ENCODE assay signal across 8 cellular contexts in genomic region chr20:31738729-31739549, GRCh38. TPM values are rescaled to one million over a fixed set of nuclear protein-coding genes. Genes with fewer than 3 reads are reported as not detected.
DNase-seq lines count a peak whose midpoint lies in the region; ATAC-seq and TF ChIP-seq lines count a peak whose summit lies in the region.

TPX2 (plus strand) TSS chr20:31739290; CDS start chr20:31757477, 18,187 bp downstream.

- H3F3A ChIP-seq in PC-9 (ENCODE audit: insufficient read depth, low read depth): peaks cover 6% of the 10 kb centered on the region; the same call in 1 of the 2 replicates

- H4K20me1 ChIP-seq in DND-41 (ENCODE audit: insufficient read depth, low read length): peaks cover 12% of the 10 kb centered on the region; the same call in 1 of the 2 replicates
- no peaks in the 10 kb centered on the region; the same call in 1 of the 2 replicates for H4K20me1 ChIP-seq in PC-9 (ENCODE audit: insufficient read depth)

- H3K4me1 ChIP-seq in DND-41 (ENCODE audit: insufficient read depth, low read length): peaks cover 50% of the 10 kb centered on the region
- peaks cover 19% of the 10 kb centered on the region for H3K4me1 ChIP-seq in PC-9 (replicated peaks; ENCODE audit: insufficient read depth)
- peaks cover 4% of the 10 kb centered on the region for H3K4me1 ChIP-seq in muscle layer of colon (ENCODE audit: insufficient read depth, low read length)

- H3K27me3 ChIP-seq in DND-41 (ENCODE audit: insufficient read depth, low read length, poor library complexity): no peaks in the 10 kb centered on the region
- no peaks in the 10 kb centered on the region for H3K27me3 ChIP-seq in PC-9 (ENCODE audit: insufficient read depth, low read depth)
- H3K27me3 ChIP-seq in muscle layer of colon (ENCODE audit: control insufficient read depth in 1 of 2, insufficient read depth in 2 of 2, low read length in 2 of 2): no peaks in the 10 kb centered on the region

- peak within 1 kb of the TSS; percentile 51 to 73 for H3K4me3 ChIP-seq in DND-41 (ENCODE audit: low read depth in 1 of 2, low read length in 2 of 2)
- peak within 1 kb of the TSS; percentile 77 for H3K4me3 ChIP-seq in PC-9
- H3K4me3 ChIP-seq in muscle layer of colon (ENCODE audit: low read depth in 1 of 2, low read length in 2 of 2): peak within 1 kb of the TSS; percentile 70 to 71

- intact Hi-C loops in PC-9 (cut with micrococcal nuclease; ENCODE audit: unreplicated experiment): no loop called here

- POLR2A ChIA-PET in PC-9 (lab: Charles Lee; ENCODE audit: unreplicated experiment): interaction anchor here (0.5 to 0.7 kb wide), 6 partner anchors 11 to 205 kb away, joined by 3 to 8 read pairs (median 4); partner anchors contain the start of gene ID1

- ATAC-seq in DND-41 (ENCODE audit: insufficient read depth, low read depth): peak; percentile 97
- peak; percentile 92 for ATAC-seq in GM21723 (IDR thresholded peaks at IDR 0.05; ENCODE audit: unreplicated experiment)
- ATAC-seq in esophagus mucosa: peak; percentile 99

- CTCF ChIA-PET in PC-9 (lab: Charles Lee): interaction anchor here (0.5 to 2.0 kb wide), 4 partner anchors 12 to 117 kb away, joined by 3 to 9 read pairs (median 4); partner anchors contain the start of gene BCL2L1

- H2AFZ ChIP-seq in DND-41 (ENCODE audit: low read depth, low read length) (peak within 1 kb of the TSS; percentile 88), PC-9 (peak within 1 kb of the TSS; percentile 95)

- peaks cover 34% of the 10 kb centered on the region for H3K36me3 ChIP-seq in DND-41 (ENCODE audit: insufficient read depth, low read length)
- no peaks in the 10 kb centered on the region for H3K36me3 ChIP-seq in PC-9 (ENCODE audit: low read depth)
- H3K36me3 ChIP-seq in muscle layer of colon (ENCODE audit: insufficient read depth, low read length): no peaks in the 10 kb centered on the region

- H3K4me2 ChIP-seq in DND-41 (ENCODE audit: insufficient read depth, low read length): peak within 1 kb of the TSS; percentile 87
- peak within 1 kb of the TSS; percentile 95 for H3K4me2 ChIP-seq in PC-9

- peak within 1 kb of the TSS; percentile 91 for H3K27ac ChIP-seq in DND-41 (ENCODE audit: low read length)
- H3K27ac ChIP-seq in PC-9: peak within 1 kb of the TSS; percentile 69
- H3K27ac ChIP-seq in muscle layer of colon (ENCODE audit: low read depth, low read length): peak within 1 kb of the TSS; percentile 85

- H3K9me3 ChIP-seq in DND-41 (ENCODE audit: insufficient read depth, low read length, severe bottlenecking) (no peaks in the 10 kb centered on the region), PC-9 (ENCODE audit: insufficient read depth, low read depth) (no peaks in the 10 kb centered on the region), muscle layer of colon (ENCODE audit: low read length) (no peaks in the 10 kb centered on the region)

- TF ChIP-seq CTCF in DND-41 (IDR thresholded peaks at IDR 0.05; ENCODE audit: borderline replicate concordance, extremely low read depth, low read length, poor library complexity, severe bottlenecking) (peak; percentile 43), PC-9 (conservative IDR thresholded peaks at IDR 0.05) (no peak)

- H3K9me2 ChIP-seq in PC-9 (ENCODE audit: insufficient read depth): no peaks in the 10 kb centered on the region

- H3K79me2 ChIP-seq in DND-41 (ENCODE audit: insufficient read depth, low read length) (peaks cover 57% of the 10 kb centered on the region), PC-9 (ENCODE audit: low read depth) (peaks cover 49% of the 10 kb centered on the region)

- DNase-seq in DND-41: peak; percentile 98
- DNase-seq in KG1 (lab: John Stamatoyannopoulos, UW): peak; percentile 91
- peak; percentile 92 to 95 for DNase-seq in PC-9
- peak; percentile 74 for DNase-seq in activated T-cell treated with anti-CD3 and anti-CD28 coated beads, Interleukin-2, amount 50 U/mL, for 1 hour
- DNase-seq in stimulated activated CD8-positive, alpha-beta memory T cell treated with anti-CD3 and anti-CD28 coated beads, Interleukin-7, amount 100 ng/mL, for 4 hours (ENCODE audit: low read depth in 2 of 2): peak; percentile 78 to 80

- no TSS peak for BruUV-seq in PC-9 (replicated peaks; lab: Mats Ljungman, UMichigan)

- H3K9ac ChIP-seq in DND-41 (ENCODE audit: low read depth, low read length): peak within 1 kb of the TSS; percentile 77
- peak within 1 kb of the TSS; percentile 41 for H3K9ac ChIP-seq in muscle layer of colon (ENCODE audit: low read length)

RNA-seq across cellular contexts. Expression of gene TPX2, which starts in this region (rescaled TPM):
- total RNA-seq in PC-9 (2021) (140 and 164 TPM in 2 replicates), esophagus mucosa (32.6 TPM)

Comparison
In these comparisons a context has a peak if more than half of its experiments do, and no peak if none do; other contexts are left out.
1. Peak in every context shown above with its lines: DNase-seq, ATAC-seq, H3K4me3 ChIP-seq and H3K27ac ChIP-seq.